10 cellular contexts compared by ENCODE assay signal in the genomic region with DNA sequence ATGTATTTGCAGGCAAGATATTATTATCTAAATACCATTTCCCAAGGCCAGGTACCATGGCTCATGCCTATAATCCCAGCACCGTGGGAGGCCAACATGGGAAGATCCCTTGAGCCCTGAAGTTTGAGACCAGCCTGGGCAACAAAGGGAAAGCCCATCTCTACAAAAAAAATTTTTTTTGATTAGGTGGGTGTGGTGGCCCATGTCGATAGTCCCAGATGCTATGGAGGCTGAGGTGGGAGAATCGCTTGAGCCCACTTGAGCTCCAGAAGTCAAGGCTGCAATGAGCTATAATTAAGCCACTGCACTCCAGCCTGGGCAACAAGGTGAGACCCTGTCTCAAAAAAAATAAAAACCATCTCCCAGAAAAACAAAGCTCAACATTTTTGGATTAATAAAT. TPM values are rescaled to one million over a fixed set of nuclear protein-coding genes. Genes with fewer than 3 reads are reported as not detected.
DNase-seq lines count a peak whose midpoint lies in the region; ATAC-seq, FAIRE-seq and TF ChIP-seq lines count a peak whose summit lies in the region.
"Had no signal": no experiment of that assay in that cellular context is flagged by ENCODE, and none has a peak within 500 bp of the region (broad histone marks: within the 10 kb centered on the region; RNA-seq: fewer than 3 reads in every experiment).

No MANE protein-coding gene starts in this region.

- peak overlapping the region; percentile 92 for H3K4me3 Mint-ChIP-seq in WTC11

- H3K4me2 ChIP-seq in A549, result peak overlapping the region; percentile 98

- intact Hi-C loops in posterior vena cava (cut with DNase I), result no loop called here

- H3K4me1 Mint-ChIP-seq in WTC11, result peaks cover 27% of the 10 kb centered on the region

- peak overlapping the region; percentile 93; the same call in 1 of the 3 replicates for H3K4me3 ChIP-seq in A549
- H3K4me3 ChIP-seq in GM12865 (ENCODE audit: low read depth, low read length), result peak overlapping the region; percentile 78
- H3K4me3 ChIP-seq in iPS-15b (ENCODE audit: low read depth, low read length), result peak overlapping the region; percentile 89

- no peaks in the 10 kb centered on the region for H3K9me3 Mint-ChIP-seq in WTC11
- H3K9me3 Mint-ChIP-seq: stimulated activated memory B cell treated with anti-CD40 and anti-IgM and Interleukin-4, amounts not matched to agents 10 μg/mL and 1 μg/mL and 100 μg/mL, for 72 hours had no signal

- H3K27me3 Mint-ChIP-seq in WTC11 (ENCODE audit: low read depth), result no peaks in the 10 kb centered on the region; the same call in 1 of the 2 replicates
- H3K27me3 Mint-ChIP-seq: stimulated activated memory B cell treated with anti-CD40 and anti-IgM and Interleukin-4, amounts not matched to agents 10 μg/mL and 1 μg/mL and 100 μg/mL, for 72 hours had no signal

- POLR2A ChIA-PET in A549 (lab: Yijun Ruan, JAX), result no interaction called here
- POLR2A ChIA-PET in WTC11 (lab: Charles Lee), result no interaction called here

- H3K27ac Mint-ChIP-seq in WTC11, result peak overlapping the region; percentile 17

- CTCF ChIA-PET in A549 (lab: Yijun Ruan, JAX) (interaction anchor here (1.0 to 5.5 kb wide), 4 partner anchors 8 to 94 kb away, joined by 3 to 35 read pairs (median 6); partner anchors contain the start of gene PAFAH2), WTC11 (lab: Charles Lee) (interaction anchor here (1.1 to 1.9 kb wide), 3 partner anchors 8 to 131 kb away, joined by 3 to 9 read pairs (median 5); no protein-coding TSS in a partner anchor)

- no peak overlapping the region for H3K9ac ChIP-seq in iPS-15b (ENCODE audit: low read depth, low read length)

- H3K27ac ChIP-seq in A549, result no peak overlapping the region

- no peak for FAIRE-seq in A549 (lab: Jason Lieb, UNC)

- H3K9me3 ChIP-seq in A549 (no peaks in the 10 kb centered on the region), iPS-15b (ENCODE audit: control insufficient read depth, insufficient read depth, low read length) (no peaks in the 10 kb centered on the region)

- no peak for ATAC-seq in A549
- no peak for ATAC-seq in WTC11
- ATAC-seq: stimulated activated memory B cell treated with anti-CD40 and anti-IgM and Interleukin-4, amounts not matched to agents 10 μg/mL and 1 μg/mL and 100 μg/mL, for 72 hours had no signal

- peaks cover 57% of the 10 kb centered on the region for H3K36me3 Mint-ChIP-seq in WTC11

- no peak for TF ChIP-seq RAD21 in A549 (conservative IDR thresholded peaks at IDR 0.05 in 1 of 2, IDR thresholded peaks at IDR 0.05 in 1 of 2)

- TF ChIP-seq POLR2A in A549 (IDR thresholded peaks at IDR 0.05; ENCODE audit: low read length), result no peak

- DNase-seq in A549 (ENCODE audit: low read depth in 1 of 2, low spot score in 1 of 2) (no peak), GM12865 (ENCODE audit: low read depth) (no peak), WTC11 (ENCODE audit: low spot score) (no peak), posterior vena cava (ENCODE audit: low spot score) (no peak), NCI-H1105 (lab: John Stamatoyannopoulos, UW) (no peak), cerebellum (ENCODE audit: low spot score) (no peak)
- no peak for DNase-seq in stimulated activated CD4-positive, alpha-beta T cell treated with anti-CD3 and anti-CD28 coated beads, Interleukin-1b, Interleukin-23, amount 100 ng/mL, for 48 hours
- DNase-seq: DMS79 treated with DMSO at 0.1 percent for 48 hours had no signal

- no peak for TF ChIP-seq EP300 in A549 (IDR thresholded peaks at IDR 0.05)

- TF ChIP-seq CTCF in A549 (IDR thresholded peaks at IDR 0.05) (no peak), GM12865 (IDR thresholded peaks at IDR 0.05; ENCODE audit: insufficient read depth, low read depth, low read length, missing control alignments) (no peak), WTC11 (IDR thresholded peaks at IDR 0.05) (no peak)

- H3K36me3 ChIP-seq in iPS-15b (ENCODE audit: control insufficient read depth, insufficient read depth, low read length), result peaks cover 14% of the 10 kb centered on the region

- WGBS in A549 (ENCODE audit: missing lambda C conversion rate), result 90% methylated on average over 3 of the region's 3 CpGs

- no peaks in the 10 kb centered on the region for H3K27me3 ChIP-seq in iPS-15b (ENCODE audit: control insufficient read depth, insufficient read depth, low read length)

- H3K4me1 ChIP-seq in A549 (peaks cover 21% of the 10 kb centered on the region), iPS-15b (ENCODE audit: control insufficient read depth, insufficient read depth, low read length) (peaks cover 8% of the 10 kb centered on the region)

TF ChIP-seq in A549, 52 proteins besides CTCF, POLR2A, EP300 and RAD21:
- TF ChIP-seq PHF8 (IDR thresholded peaks at IDR 0.05; ENCODE audit: borderline replicate concordance, low read depth) (no peak), HOXA7 (CRISPR knock-in tag; IDR thresholded peaks at IDR 0.05) (no peak), HMGXB4 (CRISPR knock-in tag; IDR thresholded peaks at IDR 0.05; ENCODE audit: borderline replicate concordance) (no peak), GATA3 (IDR thresholded peaks at IDR 0.05; ENCODE audit: borderline replicate concordance) (no peak), FOSB (CRISPR knock-in tag; IDR thresholded peaks at IDR 0.05) (no peak), HOXB5 (CRISPR knock-in tag; IDR thresholded peaks at IDR 0.05) (no peak), JUNB (IDR thresholded peaks at IDR 0.05) (no peak), SMC3 (IDR thresholded peaks at IDR 0.05) (no peak), ZC3H11A (IDR thresholded peaks at IDR 0.05) (no peak)

TF ChIP-seq in WTC11, 78 proteins besides CTCF, POLR2A, EP300 and RAD21 (continues in another document):
- TF ChIP-seq, protein P1, sequence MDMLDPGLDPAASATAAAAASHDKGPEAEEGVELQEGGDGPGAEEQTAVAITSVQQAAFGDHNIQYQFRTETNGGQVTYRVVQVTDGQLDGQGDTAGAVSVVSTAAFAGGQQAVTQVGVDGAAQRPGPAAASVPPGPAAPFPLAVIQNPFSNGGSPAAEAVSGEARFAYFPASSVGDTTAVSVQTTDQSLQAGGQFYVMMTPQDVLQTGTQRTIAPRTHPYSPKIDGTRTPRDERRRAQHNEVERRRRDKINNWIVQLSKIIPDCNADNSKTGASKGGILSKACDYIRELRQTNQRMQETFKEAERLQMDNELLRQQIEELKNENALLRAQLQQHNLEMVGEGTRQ (CRISPR knock-in tag; IDR thresholded peaks at IDR 0.05), result no peak
- TF ChIP-seq, protein P2, sequence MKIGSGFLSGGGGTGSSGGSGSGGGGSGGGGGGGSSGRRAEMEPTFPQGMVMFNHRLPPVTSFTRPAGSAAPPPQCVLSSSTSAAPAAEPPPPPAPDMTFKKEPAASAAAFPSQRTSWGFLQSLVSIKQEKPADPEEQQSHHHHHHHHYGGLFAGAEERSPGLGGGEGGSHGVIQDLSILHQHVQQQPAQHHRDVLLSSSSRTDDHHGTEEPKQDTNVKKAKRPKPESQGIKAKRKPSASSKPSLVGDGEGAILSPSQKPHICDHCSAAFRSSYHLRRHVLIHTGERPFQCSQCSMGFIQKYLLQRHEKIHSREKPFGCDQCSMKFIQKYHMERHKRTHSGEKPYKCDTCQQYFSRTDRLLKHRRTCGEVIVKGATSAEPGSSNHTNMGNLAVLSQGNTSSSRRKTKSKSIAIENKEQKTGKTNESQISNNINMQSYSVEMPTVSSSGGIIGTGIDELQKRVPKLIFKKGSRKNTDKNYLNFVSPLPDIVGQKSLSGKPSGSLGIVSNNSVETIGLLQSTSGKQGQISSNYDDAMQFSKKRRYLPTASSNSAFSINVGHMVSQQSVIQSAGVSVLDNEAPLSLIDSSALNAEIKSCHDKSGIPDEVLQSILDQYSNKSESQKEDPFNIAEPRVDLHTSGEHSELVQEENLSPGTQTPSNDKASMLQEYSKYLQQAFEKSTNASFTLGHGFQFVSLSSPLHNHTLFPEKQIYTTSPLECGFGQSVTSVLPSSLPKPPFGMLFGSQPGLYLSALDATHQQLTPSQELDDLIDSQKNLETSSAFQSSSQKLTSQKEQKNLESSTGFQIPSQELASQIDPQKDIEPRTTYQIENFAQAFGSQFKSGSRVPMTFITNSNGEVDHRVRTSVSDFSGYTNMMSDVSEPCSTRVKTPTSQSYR (CRISPR knock-in tag; IDR thresholded peaks at IDR 0.05), result no peak
- TF ChIP-seq FOXK1 (CRISPR knock-in tag; IDR thresholded peaks at IDR 0.05), result no peak
- TF ChIP-seq CBFB (CRISPR knock-in tag; IDR thresholded peaks at IDR 0.05; ENCODE audit: low read depth), result no peak
- TF ChIP-seq, protein P3, sequence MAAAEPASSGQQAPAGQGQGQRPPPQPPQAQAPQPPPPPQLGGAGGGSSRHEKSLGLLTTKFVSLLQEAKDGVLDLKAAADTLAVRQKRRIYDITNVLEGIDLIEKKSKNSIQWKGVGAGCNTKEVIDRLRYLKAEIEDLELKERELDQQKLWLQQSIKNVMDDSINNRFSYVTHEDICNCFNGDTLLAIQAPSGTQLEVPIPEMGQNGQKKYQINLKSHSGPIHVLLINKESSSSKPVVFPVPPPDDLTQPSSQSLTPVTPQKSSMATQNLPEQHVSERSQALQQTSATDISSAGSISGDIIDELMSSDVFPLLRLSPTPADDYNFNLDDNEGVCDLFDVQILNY (CRISPR knock-in tag; IDR thresholded peaks at IDR 0.05), result no peak
- no peak for TF ChIP-seq HMGA2 (CRISPR knock-in tag; IDR thresholded peaks at IDR 0.05)
- TF ChIP-seq ESRRA (CRISPR knock-in tag; IDR thresholded peaks at IDR 0.05; ENCODE audit: borderline replicate concordance), result no peak

RNA-seq across cellular contexts. Expression of gene STMN1, which starts 2.2 kb away (rescaled TPM):
- polyA plus RNA-seq in A549 (2011; rRNA removed) (75.3 and 82.4 TPM in 2 replicates), A549 (2017; fragmentation: RNase III; extraction: RNeasy Plus Mini Kit Qiagen cat#74134 plus additional on column Dnase treatment) (145 to 177 TPM (median 147 TPM) in 3 replicates)
- 48.1 and 55.7 TPM in 2 replicates for polyA plus RNA-seq in A549 (2012; cell fraction: cytosol; rRNA removed)
- 18.1 and 32.8 TPM in 2 replicates for polyA plus RNA-seq in A549 (2012; cell fraction: nucleus; rRNA removed)
- polyA minus RNA-seq in A549 (2011; rRNA and poly(A)+ RNA removed), result 10.2 and 10.9 TPM in 2 replicates
- total RNA-seq in WTC11 (2021) (418 to 483 TPM (median 458 TPM) in 3 replicates), posterior vena cava (10 to 100 TPM; 19.1 to 24.8 TPM), cerebellum (281 TPM)

RNA-seq across cellular contexts. Expression of gene PAQR7, which starts 28.5 kb away (rescaled TPM):
- polyA plus RNA-seq in A549 (2011; rRNA removed) (2.3 and 3.4 TPM in 2 replicates), A549 (2017; fragmentation: RNase III; extraction: RNeasy Plus Mini Kit Qiagen cat#74134 plus additional on column Dnase treatment) (5.9 to 6.4 TPM (median 6.0 TPM) in 3 replicates)
- 2.6 and 4.0 TPM in 2 replicates for polyA plus RNA-seq in A549 (2012; cell fraction: cytosol; rRNA removed)
- 6.9 and 7.4 TPM in 2 replicates for polyA plus RNA-seq in A549 (2012; cell fraction: nucleus; rRNA removed)
- 8.5 and 10.1 TPM in 2 replicates for polyA minus RNA-seq in A549 (2011; rRNA and poly(A)+ RNA removed)
- total RNA-seq in WTC11 (2021) (6.7 to 9.1 TPM (median 8.4 TPM) in 3 replicates), posterior vena cava (1 to 10 TPM; 5.9 to 7.1 TPM), cerebellum (6.4 TPM)

RNA-seq across cellular contexts. Expression of gene AUNIP, which starts 44.7 kb away (rescaled TPM):
- polyA plus RNA-seq in A549 (2011; rRNA removed) (6.6 and 8.4 TPM in 2 replicates), A549 (2017; fragmentation: RNase III; extraction: RNeasy Plus Mini Kit Qiagen cat#74134 plus additional on column Dnase treatment) (5.6 to 7.3 TPM (median 6.5 TPM) in 3 replicates)
- polyA plus RNA-seq in A549 (2012; cell fraction: cytosol; rRNA removed), result 4.5 and 5.2 TPM in 2 replicates
- 2.0 and 2.9 TPM in 2 replicates for polyA plus RNA-seq in A549 (2012; cell fraction: nucleus; rRNA removed)
- 5.2 and 6.7 TPM in 2 replicates for polyA minus RNA-seq in A549 (2011; rRNA and poly(A)+ RNA removed)
- total RNA-seq in WTC11 (2021) (14.2 to 16.1 TPM (median 15.1 TPM) in 3 replicates), posterior vena cava (not detected), cerebellum (1.9 TPM)

Comparison
In these comparisons a context has a peak if more than half of its experiments do, and no peak if none do; other contexts are left out.
1. RNA of gene STMN1, which starts 2.2 kb away (total RNA-seq): 418 to 483 TPM in WTC11 and 281 TPM in cerebellum (single experiment); 19.1 to 24.8 TPM in posterior vena cava; every median in the first group is over 10 times any median in the second.
2. Peak in every context shown above with its lines, with median percentiles within 50 percentile points of each other: H3K4me3 ChIP-seq.